ENCODE assay signal across 9 cellular contexts in the genomic region with DNA sequence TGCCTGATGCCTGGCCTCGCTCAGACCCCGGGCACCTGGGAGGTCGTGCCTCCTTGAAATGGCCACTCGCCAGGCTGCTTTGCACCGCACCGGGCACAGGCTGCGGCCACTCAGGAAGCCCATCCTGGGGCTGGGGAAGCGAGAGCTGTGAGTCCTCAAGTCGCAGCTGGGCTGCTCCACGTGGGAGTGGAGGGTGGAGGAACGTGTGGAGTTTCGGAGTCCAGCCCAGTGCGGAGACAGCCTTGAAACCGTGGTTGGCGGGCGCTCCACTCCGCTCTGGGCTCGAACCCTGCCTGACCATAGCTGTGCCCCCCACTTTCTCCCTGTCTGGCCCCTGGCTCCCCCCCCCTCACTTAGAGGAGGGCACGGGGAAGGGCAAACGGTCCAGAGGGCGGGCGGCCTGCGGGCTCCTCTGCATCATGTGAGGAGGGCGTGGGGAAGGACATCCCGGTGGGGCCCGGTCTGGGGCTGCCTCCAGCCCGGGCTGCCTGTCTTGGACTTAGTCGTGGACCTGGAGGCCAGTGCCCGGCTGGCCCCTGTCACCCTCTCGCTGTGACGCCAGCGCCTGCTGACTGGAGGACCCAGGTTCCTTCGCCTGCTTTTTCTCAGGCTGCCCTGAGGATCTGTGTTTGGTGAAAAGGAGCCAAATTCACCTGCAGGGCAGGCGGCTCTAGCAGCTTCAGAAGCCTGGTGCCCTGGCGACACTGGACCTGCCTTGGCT. TPM values are rescaled to one million over a fixed set of nuclear protein-coding genes. Genes with fewer than 3 reads are reported as not detected.
DNase-seq lines count a peak whose midpoint lies in the region; ATAC-seq, FAIRE-seq and TF ChIP-seq lines count a peak whose summit lies in the region.
"Had no signal": no experiment of that assay in that cellular context is flagged by ENCODE, and none has a peak within 500 bp of the region (broad histone marks: within the 10 kb centered on the region; RNA-seq: fewer than 3 reads in every experiment).

No MANE protein-coding gene starts in this region.

- no peaks in the 10 kb centered on the region for H3K27me3 Mint-ChIP-seq in naive B cell

- H2AFZ ChIP-seq in MM.1S (ENCODE audit: low read length): no peak overlapping the region

- DNase-seq in AG20443 (ENCODE audit: low spot score): peak; percentile 50
- DNase-seq in MM.1S: no peak
- no peak for DNase-seq in naive B cell
- DNase-seq in NCI-H1436 (lab: John Stamatoyannopoulos, UW): no peak
- no peak for DNase-seq in NCI-H128 (lab: John Stamatoyannopoulos, UW; ENCODE audit: unreplicated experiment)
- DNase-seq in H54 (ENCODE audit: insufficient read length, low spot score): no peak
- DNase-seq in stimulated activated CD8-positive, alpha-beta memory T cell treated with anti-CD3 and anti-CD28 coated beads, Interleukin-4, amount 100 ng/mL, for 48 hours: no peak
- DNase-seq: NCI-H226 had no signal

- no peak for FAIRE-seq in H54 (lab: Jason Lieb, UNC)

- peaks cover 5% of the 10 kb centered on the region for H3K36me3 ChIP-seq in MM.1S (replicated peaks; ENCODE audit: insufficient read depth, low read length)
- peaks cover 4% of the 10 kb centered on the region for H3K36me3 ChIP-seq in endocrine pancreas (ENCODE audit: control insufficient read depth, insufficient read depth, low read length)

- no peaks in the 10 kb centered on the region for H3F3A ChIP-seq in MM.1S (ENCODE audit: insufficient read depth, low read length)

- H3K4me1 Mint-ChIP-seq in naive B cell: peaks cover 27 to 50% (median 33%) of the 10 kb centered on the region in 3 donors

- no peaks in the 10 kb centered on the region for H3K27me3 ChIP-seq in MM.1S (replicated peaks; ENCODE audit: insufficient read depth, low read length)
- no peaks in the 10 kb centered on the region for H3K27me3 ChIP-seq in endocrine pancreas (ENCODE audit: control insufficient read depth, insufficient read depth, low read length)

- H3K4me3 ChIP-seq in MM.1S (ENCODE audit: low read length) (no peak overlapping the region), endocrine pancreas (ENCODE audit: control insufficient read depth, insufficient read depth, low read length) (no peak overlapping the region)

- peak overlapping the region; percentile 80; the same call in 1 of the 2 replicates for H3K4me2 ChIP-seq in MM.1S (ENCODE audit: low read depth, low read length)

- H3K36me3 Mint-ChIP-seq in naive B cell: peaks cover 5 to 7% of the 10 kb centered on the region in 2 donors

- H3K79me2 ChIP-seq in MM.1S (ENCODE audit: low read length): peaks cover 71% of the 10 kb centered on the region

- no peak for TF ChIP-seq POLR2A in H54 (IDR thresholded peaks at IDR 0.05; ENCODE audit: low read depth, low read length)

- H3K9me3 ChIP-seq in MM.1S (replicated peaks; ENCODE audit: insufficient read depth, low read length): no peaks in the 10 kb centered on the region
- no peaks in the 10 kb centered on the region for H3K9me3 ChIP-seq in endocrine pancreas (ENCODE audit: control insufficient read depth, low read length)

- H3K27ac Mint-ChIP-seq in naive B cell: peak overlapping the region in 3 of 6 donors; percentile 47 to 96 (median 96)

- H3K27ac ChIP-seq in MM.1S (ENCODE audit: low read length): no peak overlapping the region

- TF ChIP-seq CTCF in MM.1S (IDR thresholded peaks at IDR 0.05; ENCODE audit: low read length): no peak

- H3K9me2 ChIP-seq in MM.1S (replicated peaks; ENCODE audit: insufficient read depth, low read length): no peaks in the 10 kb centered on the region

- peak overlapping the region; percentile 56 to 99 (median 98) for H3K4me3 Mint-ChIP-seq in naive B cell

- H4K20me1 ChIP-seq in MM.1S (ENCODE audit: insufficient read depth, low read length): peaks cover 44% of the 10 kb centered on the region

- H3K4me1 ChIP-seq in MM.1S (ENCODE audit: low read length) (peaks cover 9% of the 10 kb centered on the region), endocrine pancreas (ENCODE audit: control insufficient read depth, insufficient read depth, low read length) (no peaks in the 10 kb centered on the region)

- H3K9ac ChIP-seq in MM.1S (ENCODE audit: low read length) (no peak overlapping the region; the same call in 1 of the 2 replicates), endocrine pancreas (ENCODE audit: control insufficient read depth, insufficient read depth, low read length) (peak overlapping the region; percentile 86)

- no peak for ATAC-seq in naive B cell (ENCODE audit: low read depth in 2 of 2)

- no peaks in the 10 kb centered on the region for H3K9me3 Mint-ChIP-seq in naive B cell

RNA-seq across cellular contexts. Expression of gene UBE2I, which starts 2.5 kb away (rescaled TPM):
- polyA plus RNA-seq in naive B cell (ENCODE audit: low read depth in 6 of 6): 100 to 1,000 TPM in 5 of 6 donors, 10 to 100 TPM in 1; 99.5 to 121 (median 114) TPM

RNA-seq across cellular contexts. Expression of gene BAIAP3, which starts 21.5 kb away (rescaled TPM):
- 1 to 10 TPM in 1 of 6 donors, under 1 TPM in 4, not detected in 1; 0.20 to 1.3 (median 0.67) TPM for polyA plus RNA-seq in naive B cell (ENCODE audit: low read depth in 6 of 6)

RNA-seq across cellular contexts. Expression of gene TSR3, which starts 39.8 kb away (rescaled TPM):
- 100 to 1,000 TPM in 3 of 6 donors, 10 to 100 TPM in 3; 87.9 to 103 (median 99.1) TPM for polyA plus RNA-seq in naive B cell (ENCODE audit: low read depth in 6 of 6)

RNA-seq across cellular contexts. Expression of gene GNPTG, which starts 39.8 kb away (rescaled TPM):
- polyA plus RNA-seq in naive B cell (ENCODE audit: low read depth in 6 of 6): 10 to 100 TPM; 39.7 to 52.1 (median 44.6) TPM

RNA-seq across cellular contexts. Expression of gene TPSD1, which starts 56.0 kb away (rescaled TPM):
- polyA plus RNA-seq in naive B cell (ENCODE audit: low read depth in 6 of 6): not detected
